In the genomic region with DNA sequence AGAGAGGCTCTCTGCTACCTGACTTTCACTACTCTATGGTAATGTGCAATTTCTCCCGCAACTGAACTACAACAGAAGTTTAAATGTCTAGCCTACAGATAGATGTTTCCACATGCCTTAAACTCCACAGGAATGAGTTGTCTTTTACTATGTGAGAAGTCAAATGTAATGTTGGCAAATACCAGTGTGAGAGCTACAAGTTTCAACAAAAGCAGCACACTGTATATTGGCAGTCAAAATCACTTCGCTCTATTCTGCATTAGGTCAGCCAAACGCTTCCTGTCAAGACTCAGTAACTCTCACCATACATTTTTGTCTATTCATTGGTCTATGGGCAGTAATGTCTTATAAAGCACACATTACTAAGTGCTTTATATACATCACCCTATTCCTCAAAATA, we compare ENCODE assay signal across 18 cellular contexts. TPM values are rescaled to one million over a fixed set of nuclear protein-coding genes. Genes with fewer than 3 reads are reported as not detected.
DNase-seq lines count a peak whose midpoint lies in the region; ATAC-seq and TF ChIP-seq lines count a peak whose summit lies in the region.
"Had no signal": no experiment of that assay in that cellular context is flagged by ENCODE, and none has a peak within 500 bp of the region (broad histone marks: within the 10 kb centered on the region; RNA-seq: fewer than 3 reads in every experiment).

No MANE protein-coding gene starts in this region.

- no peaks in the 10 kb centered on the region for H3K9me3 Mint-ChIP-seq in nephron
- H3K9me3 Mint-ChIP-seq: neural crest cell; stimulated activated naive CD8-positive, alpha-beta T cell treated with anti-CD3 and anti-CD28 coated beads, Interleukin-15, amount 100 ng/mL, for 72 hours had no signal

- H3K4me1 Mint-ChIP-seq in nephron: peaks cover 67% of the 10 kb centered on the region

- H3K27me3 ChIP-seq in SK-N-SH (ENCODE audit: insufficient read depth): no peaks in the 10 kb centered on the region
- H3K27me3 ChIP-seq in heart right ventricle: no peaks in the 10 kb centered on the region
- H3K27me3 ChIP-seq: ascending aorta, uterus had no signal

- peaks cover 46% of the 10 kb centered on the region for H4K20me1 ChIP-seq in SK-N-SH (ENCODE audit: insufficient read depth)

- H3K27ac ChIP-seq in SK-N-SH (ENCODE audit: low read depth in 2 of 2, low read length in 1 of 2) (peak overlapping the region in 1 of 2 experiments; percentile 34; a peak in 1 of 4 replicates), epithelial cell of prostate (peak overlapping the region; percentile 83), heart right ventricle (no peak overlapping the region)
- H3K27ac ChIP-seq: ascending aorta, uterus had no signal

- TF ChIP-seq RAD21 in SK-N-SH (IDR thresholded peaks at IDR 0.05; ENCODE audit: low read length): no peak

- no peaks in the 10 kb centered on the region for H3K27me3 Mint-ChIP-seq in nephron (ENCODE audit: low read depth)
- H3K27me3 Mint-ChIP-seq: stimulated activated naive CD8-positive, alpha-beta T cell treated with anti-CD3 and anti-CD28 coated beads, Interleukin-15, amount 100 ng/mL, for 72 hours had no signal

- peak overlapping the region; percentile 16 to 51 (median 51) for H3K27ac Mint-ChIP-seq in nephron
- H3K27ac Mint-ChIP-seq: stimulated activated naive CD8-positive, alpha-beta T cell treated with anti-CD3 and anti-CD28 coated beads, Interleukin-15, amount 100 ng/mL, for 72 hours had no signal

- intact Hi-C loops in heart right ventricle (cut with DNase I): no loop called here

- H3K79me2 ChIP-seq in SK-N-SH (ENCODE audit: insufficient read depth): peaks cover 100% of the 10 kb centered on the region

- CTCF ChIA-PET in SK-N-SH (lab: Yijun Ruan, JAX): interaction anchor here (1.2 to 6.7 kb wide), 3 partner anchors 14 to 58 kb away, joined by 5 to 33 read pairs (median 17); no protein-coding TSS in a partner anchor

- peaks cover 0 to 11% of the 10 kb centered on the region in 2 experiments for H3K36me3 ChIP-seq in SK-N-SH (replicated peaks in 1 of 2; ENCODE audit: control insufficient read depth in 1 of 2, insufficient read depth in 2 of 2, low read length in 1 of 2)
- H3K36me3 ChIP-seq in heart right ventricle: no peaks in the 10 kb centered on the region
- H3K36me3 ChIP-seq: ascending aorta, uterus had no signal

- POLR2A ChIA-PET in SK-N-SH (lab: Yijun Ruan, JAX): interaction anchor here (0.6 kb wide), 1 partner anchor 51 kb away, joined by 3 read pairs; no protein-coding TSS in a partner anchor

- H3K4me3 ChIP-seq in SK-N-SH (ENCODE audit: low read depth in 2 of 2, low read length in 1 of 2) (no peak overlapping the region), heart right ventricle (no peak overlapping the region)
- H3K4me3 ChIP-seq: ascending aorta, uterus had no signal

- H3K9me2 ChIP-seq in SK-N-SH: no peaks in the 10 kb centered on the region

- H3K36me3 Mint-ChIP-seq in nephron (ENCODE audit: low read depth): peaks cover 6% of the 10 kb centered on the region

- no peak for TF ChIP-seq CTCF in SK-N-SH (IDR thresholded peaks at IDR 0.05)
- TF ChIP-seq CTCF in nephron (IDR thresholded peaks at IDR 0.05; ENCODE audit: unreplicated experiment in 3 of 3): no peak
- no peak for TF ChIP-seq CTCF in heart right ventricle (IDR thresholded peaks at IDR 0.05)

- H3K4me1 ChIP-seq in SK-N-SH (ENCODE audit: control insufficient read depth in 1 of 2, insufficient read depth in 2 of 2, low read depth in 1 of 2, low read length in 1 of 2) (peaks cover 6 to 37% of the 10 kb centered on the region in 2 experiments; a peak in 3 of 4 replicates), heart right ventricle (peaks cover 4 to 78% (median 54%) of the 10 kb centered on the region in 9 donors)
- H3K4me1 ChIP-seq: uterus had no signal

- DNase-seq in EL: peak; percentile 50
- DNase-seq in SK-N-SH: no peak
- peak; percentile 68 for DNase-seq in epithelial cell of prostate (ENCODE audit: low read depth, low spot score)
- no peak for DNase-seq in heart right ventricle
- DNase-seq in UCSD-AML1 (lab: John Stamatoyannopoulos, UW; ENCODE audit: unreplicated experiment): no peak
- DNase-seq: activated CD4-positive, alpha-beta T cell treated with anti-CD3 and anti-CD28 coated beads for 48 hours; activated CD8-positive, alpha-beta memory T cell treated with anti-CD3 and anti-CD28 coated beads, Interleukin-2, amount 50 U/mL, for 48 hours; effector CD4-positive, alpha-beta T cell; NCI-H1930; NCI-H524; stimulated activated CD4-positive, alpha-beta T cell treated with anti-CD3 and anti-CD28 coated beads, Interleukin-15, amount 100 ng/mL, for 24 hours; stimulated activated naive CD8-positive, alpha-beta T cell treated with anti-CD3 and anti-CD28 coated beads, Interleukin-15, amount 100 ng/mL, for 72 hours; uterus had no signal

- WGBS in SK-N-SH (ENCODE audit: low lambda C conversion rate): 93% methylated on average over 3 of the region's 3 CpGs
- WGBS in heart right ventricle, 2 donors: 79 to 85% methylated on average over 3 of the region's 3 CpGs

- no peak for TF ChIP-seq EP300 in SK-N-SH (IDR thresholded peaks at IDR 0.05; ENCODE audit: borderline replicate concordance in 1 of 2, low read depth in 1 of 2, low read length in 1 of 2)

- no peaks in the 10 kb centered on the region for H3K9me3 ChIP-seq in SK-N-SH
- H3K9me3 ChIP-seq in heart right ventricle: no peaks in the 10 kb centered on the region
- H3K9me3 ChIP-seq: ascending aorta, uterus had no signal

- peak overlapping the region; percentile 3; the same call in 1 of the 2 replicates for H3K4me2 ChIP-seq in SK-N-SH

- ATAC-seq in HG02938 (IDR thresholded peaks at IDR 0.05; ENCODE audit: unreplicated experiment): no peak
- ATAC-seq in heart right ventricle: no peak
- ATAC-seq in GM21786 (IDR thresholded peaks at IDR 0.05; ENCODE audit: unreplicated experiment): no peak
- ATAC-seq: stimulated activated naive CD8-positive, alpha-beta T cell treated with anti-CD3 and anti-CD28 coated beads, Interleukin-15, amount 100 ng/mL, for 72 hours had no signal

- H3F3A ChIP-seq in SK-N-SH (replicated peaks; ENCODE audit: insufficient read depth): peaks cover 31% of the 10 kb centered on the region

- H3K4me3 Mint-ChIP-seq in nephron: no peak overlapping the region
- H3K4me3 Mint-ChIP-seq: neural crest cell; stimulated activated naive CD8-positive, alpha-beta T cell treated with anti-CD3 and anti-CD28 coated beads, Interleukin-15, amount 100 ng/mL, for 72 hours had no signal

- H3K9ac ChIP-seq in SK-N-SH: no peak overlapping the region

- H2AFZ ChIP-seq in SK-N-SH (ENCODE audit: low read depth): no peak overlapping the region

TF ChIP-seq in SK-N-SH, 30 proteins besides CTCF, POLR2A, EP300 and RAD21 (continues in another document):
- no peak for TF ChIP-seq TEAD4 (IDR thresholded peaks at IDR 0.05; ENCODE audit: borderline replicate concordance, insufficient read depth)
- no peak for TF ChIP-seq RFX5 (IDR thresholded peaks at IDR 0.05; ENCODE audit: low read length)
- TF ChIP-seq TAF1 (IDR thresholded peaks at IDR 0.05; ENCODE audit: borderline replicate concordance, low read depth, low read length): no peak
- no peak for TF ChIP-seq USF2 (IDR thresholded peaks at IDR 0.05; ENCODE audit: borderline replicate concordance, low read depth, low read length)
- TF ChIP-seq SIN3A (IDR thresholded peaks at IDR 0.05; ENCODE audit: borderline replicate concordance, low read depth, low read length): no peak
- no peak for TF ChIP-seq POLR2AphosphoS5 (IDR thresholded peaks at IDR 0.05; ENCODE audit: low read depth, low read length)
- no peak for TF ChIP-seq RCOR1 (IDR thresholded peaks at IDR 0.05; ENCODE audit: low read length)
- TF ChIP-seq PBX3 (IDR thresholded peaks at IDR 0.05): no peak
- no peak for TF ChIP-seq FOXJ3 (CRISPR knock-in tag; IDR thresholded peaks at IDR 0.05)
- no peak for TF ChIP-seq FOXM1 (IDR thresholded peaks at IDR 0.05; ENCODE audit: low read depth)
- no peak for TF ChIP-seq NRF1 (IDR thresholded peaks at IDR 0.05; ENCODE audit: low read depth, low read length)
- TF ChIP-seq USF1 (IDR thresholded peaks at IDR 0.05; ENCODE audit: borderline replicate concordance, low read depth): no peak
- TF ChIP-seq GATA2 (CRISPR knock-in tag; IDR thresholded peaks at IDR 0.05): no peak
- TF ChIP-seq MXI1 (IDR thresholded peaks at IDR 0.05; ENCODE audit: low read depth, low read length): no peak

RNA-seq across cellular contexts. Expression of gene LUZP1, which starts 41.9 kb away (rescaled TPM):
- polyA plus RNA-seq in SK-N-SH (2012; rRNA removed): 8.9 and 12.5 TPM in 2 replicates
- 7.7 and 8.8 TPM in 2 replicates for polyA plus RNA-seq in SK-N-SH (2012; cell fraction: cytosol; rRNA removed)
- polyA plus RNA-seq in SK-N-SH (2012; cell fraction: nucleus; rRNA removed): 9.3 and 16.6 TPM in 2 replicates
- total RNA-seq in heart right ventricle: 10 to 100 TPM; 26.3 to 40.1 (median 32.2) TPM
- polyA plus RNA-seq in heart right ventricle: 1 to 10 TPM; 6.4 to 7.7 TPM

Comparison
In these comparisons a context has a peak if more than half of its experiments do, and no peak if none do; other contexts are left out.
1. DNase-seq: peak in EL (single experiment) and epithelial cell of prostate (single experiment); none in SK-N-SH (single experiment), heart right ventricle (0 of 2) and UCSD-AML1 (single experiment).